In the genomic region with DNA sequence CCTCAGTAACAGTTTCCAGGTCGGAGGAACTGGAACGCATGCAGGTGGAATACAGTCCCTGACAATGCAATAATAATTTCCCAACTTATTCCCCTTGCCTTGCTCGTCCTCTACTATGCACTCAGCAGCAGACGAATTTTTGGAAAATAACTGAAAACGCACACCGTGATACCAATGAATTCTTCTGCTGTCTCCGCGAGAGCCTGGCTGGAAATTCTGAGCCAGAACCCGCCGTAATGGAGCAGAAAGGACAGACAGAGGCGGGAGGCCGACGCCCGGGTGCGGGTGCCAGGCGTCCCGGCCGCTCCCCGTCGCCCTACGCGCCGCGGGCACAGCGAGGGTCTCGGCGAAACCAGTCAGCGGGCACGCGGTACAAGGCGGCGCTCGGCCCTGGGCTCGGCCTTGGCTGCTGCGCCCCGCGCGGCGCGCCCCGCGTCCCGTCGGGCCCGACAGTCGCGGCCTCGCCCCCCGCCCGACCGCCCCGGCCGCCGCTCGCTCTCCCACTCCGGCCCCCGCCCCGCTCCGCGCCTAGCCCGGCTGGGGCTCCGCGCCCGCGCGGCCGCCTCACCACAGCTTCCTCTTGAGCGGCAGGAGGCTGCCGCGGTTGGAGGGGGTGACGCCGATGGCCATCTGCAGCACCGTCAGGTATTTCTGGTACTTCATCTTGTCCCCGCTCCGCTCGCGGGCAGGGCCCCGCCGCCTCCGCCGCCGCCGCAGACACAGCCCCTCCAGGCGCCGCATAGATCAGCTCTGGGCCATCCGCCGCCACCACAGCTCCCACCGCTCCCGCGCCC, we compare ENCODE assay signal across 1 cellular context.
TF ChIP-seq lines count a peak whose summit lies in the region.

No MANE protein-coding gene starts in this region.

TF ChIP-seq in WTC11, 78 proteins besides CTCF, POLR2A, EP300 and RAD21 (continued from another document):
- TF ChIP-seq, protein P1, sequence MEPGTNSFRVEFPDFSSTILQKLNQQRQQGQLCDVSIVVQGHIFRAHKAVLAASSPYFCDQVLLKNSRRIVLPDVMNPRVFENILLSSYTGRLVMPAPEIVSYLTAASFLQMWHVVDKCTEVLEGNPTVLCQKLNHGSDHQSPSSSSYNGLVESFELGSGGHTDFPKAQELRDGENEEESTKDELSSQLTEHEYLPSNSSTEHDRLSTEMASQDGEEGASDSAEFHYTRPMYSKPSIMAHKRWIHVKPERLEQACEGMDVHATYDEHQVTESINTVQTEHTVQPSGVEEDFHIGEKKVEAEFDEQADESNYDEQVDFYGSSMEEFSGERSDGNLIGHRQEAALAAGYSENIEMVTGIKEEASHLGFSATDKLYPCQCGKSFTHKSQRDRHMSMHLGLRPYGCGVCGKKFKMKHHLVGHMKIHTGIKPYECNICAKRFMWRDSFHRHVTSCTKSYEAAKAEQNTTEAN (CRISPR knock-in tag; IDR thresholded peaks at IDR 0.05): no peak
- TF ChIP-seq ZNF232 (CRISPR knock-in tag; IDR thresholded peaks at IDR 0.05) (no peak), ESRRA (CRISPR knock-in tag; IDR thresholded peaks at IDR 0.05; ENCODE audit: borderline replicate concordance) (no peak)
- TF ChIP-seq, protein P2, sequence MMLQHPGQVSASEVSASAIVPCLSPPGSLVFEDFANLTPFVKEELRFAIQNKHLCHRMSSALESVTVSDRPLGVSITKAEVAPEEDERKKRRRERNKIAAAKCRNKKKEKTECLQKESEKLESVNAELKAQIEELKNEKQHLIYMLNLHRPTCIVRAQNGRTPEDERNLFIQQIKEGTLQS (CRISPR knock-in tag; conservative IDR thresholded peaks at IDR 0.05): no peak
- TF ChIP-seq, protein P3, sequence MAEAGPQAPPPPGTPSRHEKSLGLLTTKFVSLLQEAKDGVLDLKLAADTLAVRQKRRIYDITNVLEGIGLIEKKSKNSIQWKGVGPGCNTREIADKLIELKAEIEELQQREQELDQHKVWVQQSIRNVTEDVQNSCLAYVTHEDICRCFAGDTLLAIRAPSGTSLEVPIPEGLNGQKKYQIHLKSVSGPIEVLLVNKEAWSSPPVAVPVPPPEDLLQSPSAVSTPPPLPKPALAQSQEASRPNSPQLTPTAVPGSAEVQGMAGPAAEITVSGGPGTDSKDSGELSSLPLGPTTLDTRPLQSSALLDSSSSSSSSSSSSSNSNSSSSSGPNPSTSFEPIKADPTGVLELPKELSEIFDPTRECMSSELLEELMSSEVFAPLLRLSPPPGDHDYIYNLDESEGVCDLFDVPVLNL (CRISPR knock-in tag; IDR thresholded peaks at IDR 0.05; ENCODE audit: borderline replicate concordance, low read depth): no peak
